1 cellular context compared by ENCODE assay signal in the genomic region with DNA sequence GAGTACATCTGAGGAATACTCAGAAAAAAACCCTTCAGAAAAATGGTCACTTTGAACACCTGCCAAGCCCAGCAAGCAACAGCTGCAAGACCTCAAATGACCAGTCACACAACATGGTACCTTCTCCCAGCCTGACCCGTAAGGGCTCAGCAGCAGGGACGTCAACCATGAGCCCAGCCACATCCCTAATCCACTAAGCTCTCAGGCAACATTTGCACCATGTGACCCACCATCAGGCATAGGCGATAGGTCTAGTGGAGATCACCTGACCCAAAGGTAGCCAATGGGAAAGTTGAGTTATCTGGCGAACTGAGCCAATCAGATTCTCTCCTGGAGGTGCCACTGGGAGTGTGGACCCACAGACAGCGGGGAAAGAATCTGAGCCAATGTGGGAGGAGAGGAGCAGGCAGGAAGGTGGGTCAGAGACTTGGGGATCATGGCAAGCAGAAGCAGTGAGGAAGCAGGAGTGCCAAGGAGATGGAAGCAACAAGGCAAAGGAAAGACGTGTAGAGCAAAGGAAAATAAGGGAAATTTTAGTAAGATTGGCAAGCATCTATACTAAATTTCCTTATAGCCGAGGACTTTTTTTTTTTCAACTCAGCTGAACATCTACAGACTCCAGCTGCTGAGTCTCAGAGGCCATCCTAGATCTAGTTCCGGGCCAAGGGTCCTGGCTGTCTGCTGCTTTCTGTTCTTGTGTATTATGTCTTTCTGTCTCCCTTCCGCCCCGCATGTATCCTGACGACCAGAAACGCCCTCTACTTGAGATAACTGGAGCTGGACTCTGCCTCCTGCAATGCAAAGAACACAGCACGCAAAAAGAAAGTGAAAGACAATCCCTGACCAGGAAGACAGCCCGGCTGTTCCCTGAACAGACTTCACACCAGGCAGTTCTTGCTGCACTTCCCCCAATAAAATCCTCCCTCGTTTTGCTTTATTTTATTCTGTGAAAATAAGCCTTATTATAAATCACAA.
A peak's percentile ranks its signal among the peaks of the same experiment; 100 is the strongest.
TF ChIP-seq lines count a peak whose summit lies in the region.

No MANE protein-coding gene starts in this region.

TF ChIP-seq in HepG2, 621 proteins besides CTCF, POLR2A, EP300 and RAD21 (continues in another document):
- TF ChIP-seq NFKBIZ (CRISPR knock-in tag; IDR thresholded peaks at IDR 0.05) (no peak), ZNF660 (CRISPR knock-in tag; IDR thresholded peaks at IDR 0.05; ENCODE audit: borderline replicate concordance, low read depth) (no peak), ZSCAN31 (CRISPR knock-in tag; IDR thresholded peaks at IDR 0.05; ENCODE audit: low read depth) (no peak), ZMAT3 (CRISPR knock-in tag; conservative IDR thresholded peaks at IDR 0.05) (0 out of 2 replicates have a peak, but pooled peaks have one; percentile 19), ZNF547 (CRISPR knock-in tag; IDR thresholded peaks at IDR 0.05) (no peak), ZNF382 (CRISPR knock-in tag; IDR thresholded peaks at IDR 0.05; ENCODE audit: borderline replicate concordance) (no peak), ZBTB20 (CRISPR knock-in tag; IDR thresholded peaks at IDR 0.05; ENCODE audit: borderline replicate concordance, low read depth) (no peak; the same call in 1 of the 2 replicates), HOXA5 (CRISPR knock-in tag; IDR thresholded peaks at IDR 0.05) (no peak), ZNF790 (CRISPR knock-in tag; IDR thresholded peaks at IDR 0.05; ENCODE audit: borderline replicate concordance) (no peak), GATA4 (IDR thresholded peaks at IDR 0.05; ENCODE audit: borderline replicate concordance, low read depth) (no peak), ZNF556 (CRISPR knock-in tag; IDR thresholded peaks at IDR 0.05; ENCODE audit: borderline replicate concordance) (no peak), ZNF773 (CRISPR knock-in tag; IDR thresholded peaks at IDR 0.05; ENCODE audit: borderline replicate concordance) (no peak), GTF2F1 (IDR thresholded peaks at IDR 0.05; ENCODE audit: low read length) (no peak), ZNF234 (CRISPR knock-in tag; conservative IDR thresholded peaks at IDR 0.05) (no peak), WIZ (CRISPR knock-in tag; IDR thresholded peaks at IDR 0.05) (no peak), MTF2 (CRISPR knock-in tag; IDR thresholded peaks at IDR 0.05; ENCODE audit: borderline replicate concordance) (no peak), SIX4 (CRISPR knock-in tag; IDR thresholded peaks at IDR 0.05) (no peak), STAT5B (CRISPR knock-in tag; IDR thresholded peaks at IDR 0.05) (no peak), ZNF564 (CRISPR knock-in tag; IDR thresholded peaks at IDR 0.05) (no peak), CEBPB (IDR thresholded peaks at IDR 0.05; ENCODE audit: borderline replicate concordance, low read depth, low read length) (no peak), PAF1 (CRISPR knock-in tag; IDR thresholded peaks at IDR 0.05) (no peak), KAT8 (CRISPR knock-in tag; IDR thresholded peaks at IDR 0.05) (peak; percentile 60; the same call in 1 of the 2 replicates), TOPORS (CRISPR knock-in tag; IDR thresholded peaks at IDR 0.05) (no peak), KMT2A (CRISPR knock-in tag; IDR thresholded peaks at IDR 0.05) (0 out of 2 replicates have a peak, but pooled peaks have one; percentile 13), POLR2AphosphoS2 (IDR thresholded peaks at IDR 0.05; ENCODE audit: low read depth, low read length) (no peak), ZKSCAN5 (CRISPR knock-in tag; IDR thresholded peaks at IDR 0.05) (no peak), THAP11 (CRISPR knock-in tag; IDR thresholded peaks at IDR 0.05) (peak; percentile 54), ZFP36L1 (CRISPR knock-in tag; IDR thresholded peaks at IDR 0.05) (no peak), TARDBP (CRISPR knock-in tag; IDR thresholded peaks at IDR 0.05) (peak; percentile 57; the same call in 1 of the 2 replicates), DNMT1 (CRISPR knock-in tag; IDR thresholded peaks at IDR 0.05) (no peak), NFE2L1 (CRISPR knock-in tag; IDR thresholded peaks at IDR 0.05; ENCODE audit: borderline replicate concordance) (no peak), SOX13 (IDR thresholded peaks at IDR 0.05) (no peak), SOX13 (CRISPR knock-in tag; conservative IDR thresholded peaks at IDR 0.05 in 1 of 2, IDR thresholded peaks at IDR 0.05 in 1 of 2) (no peak; a peak in 1 of 4 replicates), ZNF629 (CRISPR knock-in tag; conservative IDR thresholded peaks at IDR 0.05) (no peak), ATF7-NPFF (CRISPR knock-in tag; IDR thresholded peaks at IDR 0.05; ENCODE audit: low read depth) (no peak), CREM (IDR thresholded peaks at IDR 0.05) (no peak), CREM (CRISPR knock-in tag; IDR thresholded peaks at IDR 0.05) (no peak), GATAD2A (CRISPR knock-in tag; IDR thresholded peaks at IDR 0.05) (no peak), SRF (IDR thresholded peaks at IDR 0.05; ENCODE audit: low read depth, low read length) (no peak), ZBTB38 (CRISPR knock-in tag; IDR thresholded peaks at IDR 0.05) (no peak)
- TF ChIP-seq, protein P1, sequence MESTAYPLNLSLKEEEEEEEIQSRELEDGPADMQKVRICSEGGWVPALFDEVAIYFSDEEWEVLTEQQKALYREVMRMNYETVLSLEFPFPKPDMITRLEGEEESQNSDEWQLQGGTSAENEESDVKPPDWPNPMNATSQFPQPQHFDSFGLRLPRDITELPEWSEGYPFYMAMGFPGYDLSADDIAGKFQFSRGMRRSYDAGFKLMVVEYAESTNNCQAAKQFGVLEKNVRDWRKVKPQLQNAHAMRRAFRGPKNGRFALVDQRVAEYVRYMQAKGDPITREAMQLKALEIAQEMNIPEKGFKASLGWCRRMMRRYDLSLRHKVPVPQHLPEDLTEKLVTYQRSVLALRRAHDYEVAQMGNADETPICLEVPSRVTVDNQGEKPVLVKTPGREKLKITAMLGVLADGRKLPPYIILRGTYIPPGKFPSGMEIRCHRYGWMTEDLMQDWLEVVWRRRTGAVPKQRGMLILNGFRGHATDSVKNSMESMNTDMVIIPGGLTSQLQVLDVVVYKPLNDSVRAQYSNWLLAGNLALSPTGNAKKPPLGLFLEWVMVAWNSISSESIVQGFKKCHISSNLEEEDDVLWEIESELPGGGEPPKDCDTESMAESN (CRISPR knock-in tag; conservative IDR thresholded peaks at IDR 0.05), result 0 out of 2 replicates have a peak, but pooled peaks have one; percentile 32
- TF ChIP-seq, protein P2, sequence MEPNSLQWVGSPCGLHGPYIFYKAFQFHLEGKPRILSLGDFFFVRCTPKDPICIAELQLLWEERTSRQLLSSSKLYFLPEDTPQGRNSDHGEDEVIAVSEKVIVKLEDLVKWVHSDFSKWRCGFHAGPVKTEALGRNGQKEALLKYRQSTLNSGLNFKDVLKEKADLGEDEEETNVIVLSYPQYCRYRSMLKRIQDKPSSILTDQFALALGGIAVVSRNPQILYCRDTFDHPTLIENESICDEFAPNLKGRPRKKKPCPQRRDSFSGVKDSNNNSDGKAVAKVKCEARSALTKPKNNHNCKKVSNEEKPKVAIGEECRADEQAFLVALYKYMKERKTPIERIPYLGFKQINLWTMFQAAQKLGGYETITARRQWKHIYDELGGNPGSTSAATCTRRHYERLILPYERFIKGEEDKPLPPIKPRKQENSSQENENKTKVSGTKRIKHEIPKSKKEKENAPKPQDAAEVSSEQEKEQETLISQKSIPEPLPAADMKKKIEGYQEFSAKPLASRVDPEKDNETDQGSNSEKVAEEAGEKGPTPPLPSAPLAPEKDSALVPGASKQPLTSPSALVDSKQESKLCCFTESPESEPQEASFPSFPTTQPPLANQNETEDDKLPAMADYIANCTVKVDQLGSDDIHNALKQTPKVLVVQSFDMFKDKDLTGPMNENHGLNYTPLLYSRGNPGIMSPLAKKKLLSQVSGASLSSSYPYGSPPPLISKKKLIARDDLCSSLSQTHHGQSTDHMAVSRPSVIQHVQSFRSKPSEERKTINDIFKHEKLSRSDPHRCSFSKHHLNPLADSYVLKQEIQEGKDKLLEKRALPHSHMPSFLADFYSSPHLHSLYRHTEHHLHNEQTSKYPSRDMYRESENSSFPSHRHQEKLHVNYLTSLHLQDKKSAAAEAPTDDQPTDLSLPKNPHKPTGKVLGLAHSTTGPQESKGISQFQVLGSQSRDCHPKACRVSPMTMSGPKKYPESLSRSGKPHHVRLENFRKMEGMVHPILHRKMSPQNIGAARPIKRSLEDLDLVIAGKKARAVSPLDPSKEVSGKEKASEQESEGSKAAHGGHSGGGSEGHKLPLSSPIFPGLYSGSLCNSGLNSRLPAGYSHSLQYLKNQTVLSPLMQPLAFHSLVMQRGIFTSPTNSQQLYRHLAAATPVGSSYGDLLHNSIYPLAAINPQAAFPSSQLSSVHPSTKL (CRISPR knock-in tag; IDR thresholded peaks at IDR 0.05), result no peak; the same call in none of the 2 replicates
- TF ChIP-seq, protein P3, sequence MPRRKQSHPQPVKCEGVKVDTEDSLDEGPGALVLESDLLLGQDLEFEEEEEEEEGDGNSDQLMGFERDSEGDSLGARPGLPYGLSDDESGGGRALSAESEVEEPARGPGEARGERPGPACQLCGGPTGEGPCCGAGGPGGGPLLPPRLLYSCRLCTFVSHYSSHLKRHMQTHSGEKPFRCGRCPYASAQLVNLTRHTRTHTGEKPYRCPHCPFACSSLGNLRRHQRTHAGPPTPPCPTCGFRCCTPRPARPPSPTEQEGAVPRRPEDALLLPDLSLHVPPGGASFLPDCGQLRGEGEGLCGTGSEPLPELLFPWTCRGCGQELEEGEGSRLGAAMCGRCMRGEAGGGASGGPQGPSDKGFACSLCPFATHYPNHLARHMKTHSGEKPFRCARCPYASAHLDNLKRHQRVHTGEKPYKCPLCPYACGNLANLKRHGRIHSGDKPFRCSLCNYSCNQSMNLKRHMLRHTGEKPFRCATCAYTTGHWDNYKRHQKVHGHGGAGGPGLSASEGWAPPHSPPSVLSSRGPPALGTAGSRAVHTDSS (CRISPR knock-in tag; conservative IDR thresholded peaks at IDR 0.05), result no peak
- TF ChIP-seq, protein P4, sequence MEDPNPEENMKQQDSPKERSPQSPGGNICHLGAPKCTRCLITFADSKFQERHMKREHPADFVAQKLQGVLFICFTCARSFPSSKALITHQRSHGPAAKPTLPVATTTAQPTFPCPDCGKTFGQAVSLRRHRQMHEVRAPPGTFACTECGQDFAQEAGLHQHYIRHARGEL (CRISPR knock-in tag; IDR thresholded peaks at IDR 0.05), result no peak
- TF ChIP-seq, protein P5, sequence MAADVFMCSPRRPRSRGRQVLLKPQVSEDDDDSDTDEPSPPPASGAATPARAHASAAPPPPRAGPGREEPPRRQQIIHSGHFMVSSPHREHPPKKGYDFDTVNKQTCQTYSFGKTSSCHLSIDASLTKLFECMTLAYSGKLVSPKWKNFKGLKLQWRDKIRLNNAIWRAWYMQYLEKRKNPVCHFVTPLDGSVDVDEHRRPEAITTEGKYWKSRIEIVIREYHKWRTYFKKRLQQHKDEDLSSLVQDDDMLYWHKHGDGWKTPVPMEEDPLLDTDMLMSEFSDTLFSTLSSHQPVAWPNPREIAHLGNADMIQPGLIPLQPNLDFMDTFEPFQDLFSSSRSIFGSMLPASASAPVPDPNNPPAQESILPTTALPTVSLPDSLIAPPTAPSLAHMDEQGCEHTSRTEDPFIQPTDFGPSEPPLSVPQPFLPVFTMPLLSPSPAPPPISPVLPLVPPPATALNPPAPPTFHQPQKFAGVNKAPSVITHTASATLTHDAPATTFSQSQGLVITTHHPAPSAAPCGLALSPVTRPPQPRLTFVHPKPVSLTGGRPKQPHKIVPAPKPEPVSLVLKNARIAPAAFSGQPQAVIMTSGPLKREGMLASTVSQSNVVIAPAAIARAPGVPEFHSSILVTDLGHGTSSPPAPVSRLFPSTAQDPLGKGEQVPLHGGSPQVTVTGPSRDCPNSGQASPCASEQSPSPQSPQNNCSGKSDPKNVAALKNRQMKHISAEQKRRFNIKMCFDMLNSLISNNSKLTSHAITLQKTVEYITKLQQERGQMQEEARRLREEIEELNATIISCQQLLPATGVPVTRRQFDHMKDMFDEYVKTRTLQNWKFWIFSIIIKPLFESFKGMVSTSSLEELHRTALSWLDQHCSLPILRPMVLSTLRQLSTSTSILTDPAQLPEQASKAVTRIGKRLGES (CRISPR knock-in tag; IDR thresholded peaks at IDR 0.05; ENCODE audit: borderline replicate concordance), result no peak
- TF ChIP-seq, protein P6, sequence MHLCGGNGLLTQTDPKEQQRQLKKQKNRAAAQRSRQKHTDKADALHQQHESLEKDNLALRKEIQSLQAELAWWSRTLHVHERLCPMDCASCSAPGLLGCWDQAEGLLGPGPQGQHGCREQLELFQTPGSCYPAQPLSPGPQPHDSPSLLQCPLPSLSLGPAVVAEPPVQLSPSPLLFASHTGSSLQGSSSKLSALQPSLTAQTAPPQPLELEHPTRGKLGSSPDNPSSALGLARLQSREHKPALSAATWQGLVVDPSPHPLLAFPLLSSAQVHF (CRISPR knock-in tag; IDR thresholded peaks at IDR 0.05), result no peak
- TF ChIP-seq, protein P7, sequence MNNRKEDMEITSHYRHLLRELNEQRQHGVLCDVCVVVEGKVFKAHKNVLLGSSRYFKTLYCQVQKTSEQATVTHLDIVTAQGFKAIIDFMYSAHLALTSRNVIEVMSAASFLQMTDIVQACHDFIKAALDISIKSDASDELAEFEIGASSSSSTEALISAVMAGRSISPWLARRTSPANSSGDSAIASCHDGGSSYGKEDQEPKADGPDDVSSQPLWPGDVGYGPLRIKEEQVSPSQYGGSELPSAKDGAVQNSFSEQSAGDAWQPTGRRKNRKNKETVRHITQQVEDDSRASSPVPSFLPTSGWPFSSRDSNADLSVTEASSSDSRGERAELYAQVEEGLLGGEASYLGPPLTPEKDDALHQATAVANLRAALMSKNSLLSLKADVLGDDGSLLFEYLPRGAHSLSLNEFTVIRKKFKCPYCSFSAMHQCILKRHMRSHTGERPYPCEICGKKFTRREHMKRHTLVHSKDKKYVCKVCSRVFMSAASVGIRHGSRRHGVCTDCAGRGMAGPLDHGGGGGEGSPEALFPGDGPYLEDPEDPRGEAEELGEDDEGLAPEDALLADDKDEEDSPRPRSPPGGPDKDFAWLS (CRISPR knock-in tag; IDR thresholded peaks at IDR 0.05; ENCODE audit: borderline replicate concordance), result no peak
- TF ChIP-seq, protein P8, sequence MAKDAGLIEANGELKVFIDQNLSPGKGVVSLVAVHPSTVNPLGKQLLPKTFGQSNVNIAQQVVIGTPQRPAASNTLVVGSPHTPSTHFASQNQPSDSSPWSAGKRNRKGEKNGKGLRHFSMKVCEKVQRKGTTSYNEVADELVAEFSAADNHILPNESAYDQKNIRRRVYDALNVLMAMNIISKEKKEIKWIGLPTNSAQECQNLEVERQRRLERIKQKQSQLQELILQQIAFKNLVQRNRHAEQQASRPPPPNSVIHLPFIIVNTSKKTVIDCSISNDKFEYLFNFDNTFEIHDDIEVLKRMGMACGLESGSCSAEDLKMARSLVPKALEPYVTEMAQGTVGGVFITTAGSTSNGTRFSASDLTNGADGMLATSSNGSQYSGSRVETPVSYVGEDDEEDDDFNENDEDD (CRISPR knock-in tag; IDR thresholded peaks at IDR 0.05; ENCODE audit: borderline replicate concordance), result no peak
- TF ChIP-seq, protein P9, sequence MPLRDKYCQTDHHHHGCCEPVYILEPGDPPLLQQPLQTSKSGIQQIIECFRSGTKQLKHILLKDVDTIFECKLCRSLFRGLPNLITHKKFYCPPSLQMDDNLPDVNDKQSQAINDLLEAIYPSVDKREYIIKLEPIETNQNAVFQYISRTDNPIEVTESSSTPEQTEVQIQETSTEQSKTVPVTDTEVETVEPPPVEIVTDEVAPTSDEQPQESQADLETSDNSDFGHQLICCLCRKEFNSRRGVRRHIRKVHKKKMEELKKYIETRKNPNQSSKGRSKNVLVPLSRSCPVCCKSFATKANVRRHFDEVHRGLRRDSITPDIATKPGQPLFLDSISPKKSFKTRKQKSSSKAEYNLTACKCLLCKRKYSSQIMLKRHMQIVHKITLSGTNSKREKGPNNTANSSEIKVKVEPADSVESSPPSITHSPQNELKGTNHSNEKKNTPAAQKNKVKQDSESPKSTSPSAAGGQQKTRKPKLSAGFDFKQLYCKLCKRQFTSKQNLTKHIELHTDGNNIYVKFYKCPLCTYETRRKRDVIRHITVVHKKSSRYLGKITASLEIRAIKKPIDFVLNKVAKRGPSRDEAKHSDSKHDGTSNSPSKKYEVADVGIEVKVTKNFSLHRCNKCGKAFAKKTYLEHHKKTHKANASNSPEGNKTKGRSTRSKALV (CRISPR knock-in tag; IDR thresholded peaks at IDR 0.05), result no peak
